1 cellular context compared by ENCODE assay signal in genomic region chr15:101152914-101153313, GRCh38.
TF ChIP-seq lines count a peak whose summit lies in the region.

No MANE protein-coding gene starts in this region.

TF ChIP-seq in IMR-90, 13 proteins besides CTCF, POLR2A, EP300 and RAD21 (continued from another document):
- TF ChIP-seq MXI1 (IDR thresholded peaks at IDR 0.05; ENCODE audit: borderline replicate concordance, low read depth, low read length), result no peak
